8 cellular contexts compared by ENCODE assay signal in genomic region chr11:6703247-6704063, GRCh38. TPM values are rescaled to one million over a fixed set of nuclear protein-coding genes. Genes with fewer than 3 reads are reported as not detected.
A peak's percentile ranks its signal among the peaks of the same experiment; 100 is the strongest.
DNase-seq lines count a peak whose midpoint lies in the region; ATAC-seq and TF ChIP-seq lines count a peak whose summit lies in the region.

No MANE protein-coding gene starts in this region.

- H3K36me3 ChIP-seq in CD8-positive, alpha-beta T cell (ENCODE audit: insufficient read depth, low read length): peaks cover 5% of the 10 kb centered on the region
- H3K36me3 ChIP-seq in right atrium auricular region: no peaks in the 10 kb centered on the region

- no peak overlapping the region for H3K27ac ChIP-seq in CD8-positive, alpha-beta T cell (ENCODE audit: low read depth, low read length)
- no peak overlapping the region for H3K27ac ChIP-seq in right atrium auricular region

- H3K4me3 Mint-ChIP-seq in CD8-positive, alpha-beta T cell: no peak overlapping the region

- H3K36me3 Mint-ChIP-seq in CD8-positive, alpha-beta T cell: peaks cover 32% of the 10 kb centered on the region

- intact Hi-C loops in CD8-positive, alpha-beta T cell (cut with DNase I, micrococcal nuclease): loop anchor here (1.0 to 10.0 kb wide), 3 partner anchors 54 to 739 kb away; no protein-coding TSS in a partner anchor

- H3K4me3 ChIP-seq in CD8-positive, alpha-beta T cell (ENCODE audit: low read depth, low read length): no peak overlapping the region
- H3K4me3 ChIP-seq in right atrium auricular region (no peak overlapping the region), retinal pigment epithelial cell (ENCODE audit: low read length) (no peak overlapping the region)

- peak; percentile 56 for ATAC-seq in CD8-positive, alpha-beta T cell
- no peak for ATAC-seq in GM18868 (IDR thresholded peaks at IDR 0.05; ENCODE audit: unreplicated experiment)

- POLR2A ChIA-PET in CD8-positive, alpha-beta T cell (lab: Charles Lee): interaction anchor here (1.3 to 1.5 kb wide), 2 partner anchors 43 to 222 kb away, joined by 3 to 4 read pairs; partner anchors contain the start of genes ARFIP2 and TIMM10B

- H3K27me3 Mint-ChIP-seq in CD8-positive, alpha-beta T cell (ENCODE audit: low read depth): no peaks in the 10 kb centered on the region

- H3K4me1 Mint-ChIP-seq in CD8-positive, alpha-beta T cell (ENCODE audit: low read depth): peaks cover 15% of the 10 kb centered on the region

- no peaks in the 10 kb centered on the region for H3K9me3 ChIP-seq in CD8-positive, alpha-beta T cell (ENCODE audit: low read length)
- H3K9me3 ChIP-seq in right atrium auricular region: no peaks in the 10 kb centered on the region

- H3K27ac Mint-ChIP-seq in CD8-positive, alpha-beta T cell: peak overlapping the region; percentile 74

- peak in 2 of 7 experiments; percentile 28 to 58 for DNase-seq in CD8-positive, alpha-beta T cell
- peak; percentile 80 for DNase-seq in H4 (ENCODE audit: low spot score)
- DNase-seq in NCI-H82 (lab: John Stamatoyannopoulos, UW): peak; percentile 76
- peak in 48 of 56 donors; percentile 2 to 85 (median 34) for DNase-seq in amygdala (lab: John Stamatoyannopoulos, UW)
- peak; percentile 66 for DNase-seq in right atrium auricular region (ENCODE audit: low spot score)
- no peak for DNase-seq in retinal pigment epithelial cell (ENCODE audit: low read depth)
- no peak for DNase-seq in DMS153 (lab: John Stamatoyannopoulos, UW)

- no peaks in the 10 kb centered on the region for H3K4me1 ChIP-seq in CD8-positive, alpha-beta T cell (ENCODE audit: insufficient read depth, low read length)
- peaks cover 0 to 16% of the 10 kb centered on the region in 2 donors for H3K4me1 ChIP-seq in right atrium auricular region

- H3K27me3 ChIP-seq in CD8-positive, alpha-beta T cell (ENCODE audit: insufficient read depth, low read length): no peaks in the 10 kb centered on the region
- no peaks in the 10 kb centered on the region for H3K27me3 ChIP-seq in right atrium auricular region

- no peaks in the 10 kb centered on the region for H3K9me3 Mint-ChIP-seq in CD8-positive, alpha-beta T cell

- CTCF ChIA-PET in CD8-positive, alpha-beta T cell (lab: Charles Lee): interaction anchor here (1.3 to 6.1 kb wide), 5 partner anchors 13 to 53 kb away, joined by 4 to 116 read pairs (median 23); no protein-coding TSS in a partner anchor

- no peak for TF ChIP-seq CTCF in CD8-positive, alpha-beta T cell (IDR thresholded peaks at IDR 0.05)
- TF ChIP-seq CTCF in right atrium auricular region (IDR thresholded peaks at IDR 0.05) (peak; percentile 43 to 73), retinal pigment epithelial cell (conservative IDR thresholded peaks at IDR 0.05; ENCODE audit: low read depth, low read length) (peak; percentile 80)

RNA-seq across cellular contexts. Expression of gene MRPL17, which starts 20.3 kb away (rescaled TPM):
- total RNA-seq in CD8-positive, alpha-beta T cell: 10 to 100 TPM; 11.2 to 12.0 TPM
- 98.8 and 99.5 TPM in 2 replicates for total RNA-seq in H4 (2014; rRNA removed; shearing (Covaris generic))
- 10 to 100 TPM; 30.8 to 97.8 TPM for total RNA-seq in right atrium auricular region

RNA-seq across cellular contexts. Expression of gene DCHS1, which starts 47.8 kb away (rescaled TPM):
- total RNA-seq in CD8-positive, alpha-beta T cell: 10 to 100 TPM; 11.1 TPM
- total RNA-seq in H4 (2014; rRNA removed; shearing (Covaris generic)): 0.08 and 0.19 TPM in 2 replicates
- total RNA-seq in right atrium auricular region: 10 to 100 TPM in 1 of 2 donors, 1 to 10 TPM in 1; 9.3 to 23.0 TPM

Comparison
In these comparisons a context has a peak if more than half of its experiments do, and no peak if none do; other contexts are left out.
1. DNase-seq: peak in H4 (single experiment), NCI-H82 (single experiment), amygdala (48 of 56) and right atrium auricular region (single experiment); none in retinal pigment epithelial cell (single experiment) and DMS153 (single experiment).